35 cellular contexts compared by ENCODE assay signal in the genomic region with DNA sequence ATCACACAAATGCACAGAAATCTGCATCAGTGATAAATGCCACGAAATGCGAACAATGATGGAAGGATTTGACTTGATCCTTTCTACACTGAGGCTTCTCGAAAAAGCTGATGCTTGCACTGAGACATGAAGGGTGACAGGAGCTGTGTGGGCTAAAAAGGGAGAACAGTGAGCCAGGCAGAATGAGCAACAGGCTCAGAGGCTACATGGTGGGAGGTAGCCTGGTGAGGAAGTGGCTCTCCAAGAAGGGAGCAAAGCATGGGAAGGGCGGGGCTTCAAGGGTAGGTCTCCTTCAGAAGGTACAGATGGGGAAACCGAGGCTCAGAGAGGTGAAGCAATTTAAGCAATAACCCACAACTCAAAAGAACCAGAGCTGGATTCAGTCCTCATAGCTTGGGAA.
"Had no signal": no experiment of that assay in that cellular context is flagged by ENCODE, and none has a peak within 500 bp of the region (broad histone marks: within the 10 kb centered on the region; RNA-seq: fewer than 3 reads in every experiment).

No MANE protein-coding gene starts in this region.

- H3K4me2 ChIP-seq: KMS-11 had no signal

- H3K9me3 ChIP-seq: MG63 had no signal

- H3K36me3 ChIP-seq: MG63 had no signal

- H3K27ac ChIP-seq: KMS-11 had no signal

- H3K27me3 ChIP-seq: MG63 had no signal

- H3K9ac ChIP-seq: KMS-11 had no signal

- DNase-seq: Karpas-422, Kasumi-1, MG63, MM.1S, MV-4-11, NCI-H1048, NCI-H1092, NCI-H1092 treated with DMSO at 0.1 percent for 48 hours, NCI-H1105, NCI-H1105 treated with DMSO at 0.1 percent for 48 hours, NCI-H1417, NCI-H1417 treated with DMSO at 0.1 percent for 48 hours, NCI-H1436, NCI-H1436 treated with DMSO at 0.1 percent for 48 hours, NCI-H146, NCI-H1694, NCI-H1694 treated with DMSO at 0.1 percent for 48 hours, NCI-H187, NCI-H187 treated with DMSO at 0.1 percent for 48 hours, NCI-H1930, NCI-H2029, NCI-H2029 treated with DMSO at 0.1 percent for 48 hours, NCI-H2081, NCI-H2081 treated with DMSO at 0.1 percent for 48 hours, NCI-H2107, NCI-H2171, NCI-H2171 treated with DMSO at 0.1 percent for 48 hours, NCI-H2227 treated with DMSO at 0.1 percent for 48 hours, NCI-H226, NCI-H345, NCI-H446, NCI-H446 treated with DMSO at 0.1 percent for 48 hours, NCI-H510A, NCI-H510A treated with DMSO at 0.1 percent for 48 hours had no signal

- H3K4me3 ChIP-seq: MG63 had no signal
